9 cellular contexts compared by ENCODE assay signal in the genomic region with DNA sequence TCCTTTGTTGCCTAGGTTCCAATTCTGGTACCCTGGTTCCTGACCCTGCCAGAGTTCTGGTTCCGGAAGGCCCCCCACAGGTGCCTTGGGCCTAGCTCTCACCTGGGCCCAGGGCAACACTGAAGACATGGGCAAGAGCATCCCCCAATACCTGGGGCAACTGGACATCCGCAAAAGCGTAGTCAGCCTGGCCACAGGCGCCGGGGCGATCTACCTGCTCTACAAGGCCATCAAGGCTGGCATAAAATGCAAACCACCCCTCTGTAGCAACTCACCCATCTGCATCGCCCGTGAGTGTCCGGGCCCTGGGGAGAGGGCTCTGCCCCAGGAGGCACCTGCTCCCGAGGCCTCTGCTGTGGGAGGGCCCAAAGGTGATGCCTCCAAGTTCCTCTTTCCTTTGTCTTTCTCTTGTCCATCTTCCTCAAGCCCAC. TPM values are rescaled to one million over a fixed set of nuclear protein-coding genes. Genes with fewer than 3 reads are reported as not detected.
DNase-seq lines count a peak whose midpoint lies in the region; ATAC-seq and TF ChIP-seq lines count a peak whose summit lies in the region.
"Had no signal": no experiment of that assay in that cellular context is flagged by ENCODE, and none has a peak within 500 bp of the region (broad histone marks: within the 10 kb centered on the region; RNA-seq: fewer than 3 reads in every experiment).

A gene with protein sequence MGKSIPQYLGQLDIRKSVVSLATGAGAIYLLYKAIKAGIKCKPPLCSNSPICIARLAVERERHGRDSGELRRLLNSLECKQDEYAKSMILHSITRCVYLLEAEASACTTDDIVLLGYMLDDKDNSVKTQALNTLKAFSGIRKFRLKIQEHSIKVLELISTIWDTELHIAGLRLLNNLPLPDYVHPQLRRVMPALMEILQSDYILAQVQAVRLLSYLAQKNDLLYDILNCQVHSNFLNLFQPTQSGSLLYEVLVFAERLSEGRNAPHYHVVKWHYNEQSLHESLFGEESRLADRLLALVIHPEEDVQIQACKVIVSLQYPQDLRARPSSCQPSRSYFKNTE (plus strand): TSS at position 51 of the 431 bp plus-strand sequence. CDS start 77 bp downstream, at position 128.

- peaks cover 0 to 2% (median 0%) of the 10 kb centered on the region in 7 donors for H3K9me3 Mint-ChIP-seq in CD14-positive monocyte
- no peaks in the 10 kb centered on the region for H3K9me3 Mint-ChIP-seq in activated naive CD8-positive, alpha-beta T cell treated with anti-CD3 and anti-CD28 coated beads, Interleukin-2, amount 10 ng/mL, durations not matched to agents 7 days and 5 days

- H3K27me3 ChIP-seq in HUES64 (ENCODE audit: insufficient read depth, low read length): no peaks in the 10 kb centered on the region
- no peaks in the 10 kb centered on the region for H3K27me3 ChIP-seq in parathyroid adenoma (ENCODE audit: control insufficient read depth, insufficient read depth, low read length)
- no peaks in the 10 kb centered on the region for H3K27me3 ChIP-seq in GM23248 (replicated peaks; ENCODE audit: insufficient read depth)
- no peaks in the 10 kb centered on the region for H3K27me3 ChIP-seq in left lung

- H3K79me2 ChIP-seq in parathyroid adenoma (no peaks in the 10 kb centered on the region), GM23248 (ENCODE audit: insufficient read depth) (no peaks in the 10 kb centered on the region)

- H3K4me3 ChIP-seq in HUES64 (ENCODE audit: low read length) (no peak within 1 kb of the TSS), parathyroid adenoma (ENCODE audit: low read depth, low read length) (no peak within 1 kb of the TSS), GM23248 (no peak within 1 kb of the TSS), left lung (no peak within 1 kb of the TSS)

- peak within 1 kb of the TSS; percentile 21 for H2AFZ ChIP-seq in parathyroid adenoma
- no peak within 1 kb of the TSS; the same call in 1 of the 2 replicates for H2AFZ ChIP-seq in GM23248

- H3K36me3 ChIP-seq in HUES64 (ENCODE audit: insufficient read depth, low read length) (no peaks in the 10 kb centered on the region), parathyroid adenoma (ENCODE audit: control insufficient read depth, insufficient read depth, low read length) (no peaks in the 10 kb centered on the region), GM23248 (ENCODE audit: low read depth) (no peaks in the 10 kb centered on the region), left lung (no peaks in the 10 kb centered on the region)

- H3K4me3 Mint-ChIP-seq in CD14-positive monocyte: no peak within 1 kb of the TSS
- H3K4me3 Mint-ChIP-seq in activated naive CD8-positive, alpha-beta T cell treated with anti-CD3 and anti-CD28 coated beads, Interleukin-2, amount 10 ng/mL, durations not matched to agents 7 days and 5 days: no peak within 1 kb of the TSS

- intact Hi-C loops in CD14-positive monocyte (cut with micrococcal nuclease): loop anchor here (1.0 to 10.0 kb wide), 4 partner anchors 153 to 442 kb away; a partner anchor contains a TSS
- intact Hi-C loops in left lung (cut with DNase I): loop anchor here (2.0 to 10.0 kb wide), 3 partner anchors 152 to 214 kb away; no protein-coding TSS in a partner anchor

- no peak within 1 kb of the TSS for H3K4me2 ChIP-seq in parathyroid adenoma (ENCODE audit: low read length)
- H3K4me2 ChIP-seq in GM23248 (ENCODE audit: unreplicated experiment): no peak within 1 kb of the TSS

- H3K4me1 ChIP-seq in HUES64 (ENCODE audit: insufficient read depth, low read length) (peaks cover 37% of the 10 kb centered on the region), parathyroid adenoma (peaks cover 17% of the 10 kb centered on the region), GM23248 (ENCODE audit: insufficient read depth) (peaks cover 6% of the 10 kb centered on the region; the same call in 1 of the 2 replicates), left lung (peaks cover 20 to 59% of the 10 kb centered on the region in 2 donors)

- no peak for TF ChIP-seq CTCF in CD14-positive monocyte (IDR thresholded peaks at IDR 0.05)
- TF ChIP-seq CTCF in parathyroid adenoma (IDR thresholded peaks at IDR 0.05): no peak
- TF ChIP-seq CTCF in left lung (IDR thresholded peaks at IDR 0.05): no peak

- TF ChIP-seq POLR2A in GM18505 (IDR thresholded peaks at IDR 0.05; ENCODE audit: borderline replicate concordance, extremely low read depth, insufficient read depth, insufficient read length): no peak

- in situ Hi-C loops in GM23248 (cut with MboI): loop anchor here (5.0 to 25.0 kb wide), 2 partner anchors 155 to 425 kb away; no protein-coding TSS in a partner anchor

- H4K20me1 ChIP-seq in GM23248 (ENCODE audit: insufficient read depth): no peaks in the 10 kb centered on the region

- peak within 1 kb of the TSS in 4 of 7 donors; percentile 27 to 84 (median 59) for H3K27ac Mint-ChIP-seq in CD14-positive monocyte
- peak within 1 kb of the TSS; percentile 85 for H3K27ac Mint-ChIP-seq in activated naive CD8-positive, alpha-beta T cell treated with anti-CD3 and anti-CD28 coated beads, Interleukin-2, amount 10 ng/mL, durations not matched to agents 7 days and 5 days

- 95% methylated on average over 10 of the region's 10 CpGs for WGBS in HUES64
- 87 to 94% methylated on average over 10 of the region's 10 CpGs for WGBS in GM23248 (ENCODE audit: low coverage in 1 of 2, low lambda C conversion rate in 2 of 2, missing lambda C conversion rate in 2 of 2), 2 experiments

- DNase-seq in CD14-positive monocyte (ENCODE audit: low spot score) (no peak), GM23248 (no peak), globus pallidus (ENCODE audit: low spot score) (no peak), left lung (no peak)
- no peak for DNase-seq in activated naive CD8-positive, alpha-beta T cell treated with anti-CD3 and anti-CD28 coated beads, Interleukin-2, amount 10 ng/mL, durations not matched to agents 7 days and 5 days
- DNase-seq: cortex of kidney had no signal

- no peak for ATAC-seq in activated naive CD8-positive, alpha-beta T cell treated with anti-CD3 and anti-CD28 coated beads, Interleukin-2, amount 10 ng/mL, durations not matched to agents 7 days and 5 days (ENCODE audit: low read depth)
- ATAC-seq in GM18505 (IDR thresholded peaks at IDR 0.05; ENCODE audit: unreplicated experiment) (no peak), left lung (no peak)

- H3K36me3 Mint-ChIP-seq in CD14-positive monocyte: no peaks in the 10 kb centered on the region
- H3K36me3 Mint-ChIP-seq in activated naive CD8-positive, alpha-beta T cell treated with anti-CD3 and anti-CD28 coated beads, Interleukin-2, amount 10 ng/mL, durations not matched to agents 7 days and 5 days: no peaks in the 10 kb centered on the region

- H3K27me3 Mint-ChIP-seq in CD14-positive monocyte (ENCODE audit: low read depth in 3 of 3): no peaks in the 10 kb centered on the region
- H3K27me3 Mint-ChIP-seq in activated naive CD8-positive, alpha-beta T cell treated with anti-CD3 and anti-CD28 coated beads, Interleukin-2, amount 10 ng/mL, durations not matched to agents 7 days and 5 days: no peaks in the 10 kb centered on the region

- H3K9ac ChIP-seq in HUES64 (ENCODE audit: low read depth, low read length) (no peak within 1 kb of the TSS), parathyroid adenoma (no peak within 1 kb of the TSS), GM23248 (no peak within 1 kb of the TSS)

- H3K27ac ChIP-seq in HUES64 (ENCODE audit: low read depth, low read length): peak within 1 kb of the TSS; percentile 95; the same call in 1 of the 2 replicates
- H3K27ac ChIP-seq in parathyroid adenoma: no peak within 1 kb of the TSS
- H3K27ac ChIP-seq in GM23248: no peak within 1 kb of the TSS
- H3K27ac ChIP-seq in left lung: no peak within 1 kb of the TSS

- H3K4me1 Mint-ChIP-seq in CD14-positive monocyte: peaks cover 30% of the 10 kb centered on the region
- H3K4me1 Mint-ChIP-seq in activated naive CD8-positive, alpha-beta T cell treated with anti-CD3 and anti-CD28 coated beads, Interleukin-2, amount 10 ng/mL, durations not matched to agents 7 days and 5 days: peaks cover 23% of the 10 kb centered on the region

- POLR2A ChIA-PET in activated naive CD8-positive, alpha-beta T cell treated with anti-CD3 and anti-CD28 coated beads, Interleukin-2, amount 10 ng/mL, durations not matched to agents 7 days and 5 days (lab: Charles Lee): interaction anchor here (0.6 to 1.1 kb wide), 6 partner anchors 9 to 214 kb away, joined by 3 to 5 read pairs (median 3); no protein-coding TSS in a partner anchor

- H3K9me2 ChIP-seq in GM23248 (ENCODE audit: insufficient read depth): no peaks in the 10 kb centered on the region

- no peaks in the 10 kb centered on the region for H3F3A ChIP-seq in GM23248 (ENCODE audit: insufficient read depth)

- H3K9me3 ChIP-seq in HUES64 (ENCODE audit: insufficient read depth, low read depth, low read length) (no peaks in the 10 kb centered on the region), parathyroid adenoma (ENCODE audit: control insufficient read depth, low read length) (no peaks in the 10 kb centered on the region), GM23248 (ENCODE audit: low read depth) (no peaks in the 10 kb centered on the region), left lung (no peaks in the 10 kb centered on the region)

RNA-seq across cellular contexts. Expression of the gene that starts here (rescaled TPM):
- polyA plus RNA-seq in CD14-positive monocyte: not detected
- 0.85 TPM for polyA plus RNA-seq in HUES64 (2013, experiment 1 of 2)
- polyA plus RNA-seq in HUES64 (2013, experiment 2 of 2): 1.7 TPM
- total RNA-seq in activated naive CD8-positive, alpha-beta T cell treated with anti-CD3 and anti-CD28 coated beads, Interleukin-2, amount 10 ng/mL, durations not matched to agents 7 days and 5 days: under 1 TPM; 0.85 to 0.97 TPM
- total RNA-seq in GM23248 (2014; rRNA removed; shearing (Covaris generic)): not detected in 2 replicates
- 0.15 and 0.26 TPM in 2 replicates for polyA plus RNA-seq in GM23248 (2016; fragmentation: Nextera tagmentation; extraction: Ambion mirVana)
- under 1 TPM; 0.45 to 0.90 TPM for total RNA-seq in left lung
